10 cellular contexts compared by ENCODE assay signal in the genomic region with DNA sequence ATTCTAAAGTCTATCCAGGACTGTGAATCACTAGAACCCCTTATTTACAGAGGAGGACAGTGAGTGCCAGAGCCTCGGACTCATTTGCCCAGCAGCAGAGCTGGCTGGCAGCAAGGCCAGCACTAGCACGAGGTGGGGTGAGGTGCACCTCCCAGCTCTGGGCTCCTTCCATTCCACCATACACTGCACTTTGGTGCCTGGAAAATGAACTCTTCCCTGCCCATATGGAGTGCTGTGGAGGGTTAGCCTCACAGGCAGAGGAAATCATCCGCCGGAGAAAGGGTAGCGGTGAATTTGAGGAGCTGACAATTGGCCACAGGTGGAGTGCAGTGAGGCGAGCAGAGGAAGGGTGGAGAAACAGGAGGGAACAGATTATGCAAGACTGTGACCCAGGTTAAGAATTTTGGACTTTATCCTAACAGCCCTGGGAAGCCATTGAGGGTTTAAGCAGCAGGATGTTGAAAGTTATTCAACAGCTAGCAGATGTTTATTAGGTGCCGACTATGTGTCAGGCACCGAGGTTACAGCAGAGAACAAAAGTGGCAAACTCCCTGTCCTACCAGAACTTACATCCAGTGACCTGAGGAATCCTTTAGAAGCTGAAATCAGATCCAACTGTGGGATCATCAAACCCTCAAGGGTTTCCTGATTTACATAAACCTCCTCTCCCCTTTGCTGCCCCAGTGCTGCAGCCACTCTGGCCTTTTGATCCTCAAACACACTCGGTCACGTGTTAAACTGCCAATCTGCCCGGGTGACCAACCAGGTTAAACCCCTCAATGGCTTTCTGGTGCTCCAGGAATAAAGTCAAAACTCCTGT. TPM values are rescaled to one million over a fixed set of nuclear protein-coding genes. Genes with fewer than 3 reads are reported as not detected.
DNase-seq lines count a peak whose midpoint lies in the region; ATAC-seq and TF ChIP-seq lines count a peak whose summit lies in the region.
"Had no signal": no experiment of that assay in that cellular context is flagged by ENCODE, and none has a peak within 500 bp of the region (broad histone marks: within the 10 kb centered on the region; RNA-seq: fewer than 3 reads in every experiment).

No MANE protein-coding gene starts in this region.

- TF ChIP-seq CTCF in endodermal cell (conservative IDR thresholded peaks at IDR 0.05) (no peak), uterus (IDR thresholded peaks at IDR 0.05) (no peak)

- TF ChIP-seq POLR2A in uterus (IDR thresholded peaks at IDR 0.05), result no peak

- CTCF ChIA-PET in activated CD8-positive, alpha-beta memory T cell treated with anti-CD3 and anti-CD28 coated beads, Interleukin-2, amount 10 ng/mL, durations not matched to agents 7 days and 5 days (lab: Charles Lee), result interaction anchor here (1.1 to 2.8 kb wide), 5 partner anchors 11 to 104 kb away, joined by 3 to 7 read pairs (median 4); no protein-coding TSS in a partner anchor

- no peaks in the 10 kb centered on the region for H3K9me3 Mint-ChIP-seq in activated CD8-positive, alpha-beta memory T cell treated with anti-CD3 and anti-CD28 coated beads, Interleukin-2, amount 10 ng/mL, durations not matched to agents 7 days and 5 days (ENCODE audit: low read depth)
- no peaks in the 10 kb centered on the region for H3K9me3 Mint-ChIP-seq in endodermal cell

- H3K27ac Mint-ChIP-seq in activated CD8-positive, alpha-beta memory T cell treated with anti-CD3 and anti-CD28 coated beads, Interleukin-2, amount 10 ng/mL, durations not matched to agents 7 days and 5 days, result peak overlapping the region; percentile 5
- peak overlapping the region; percentile 88 for H3K27ac Mint-ChIP-seq in endodermal cell

- ATAC-seq in activated CD8-positive, alpha-beta memory T cell treated with anti-CD3 and anti-CD28 coated beads, Interleukin-2, amount 10 ng/mL, durations not matched to agents 7 days and 5 days, result no peak

- H3K36me3 ChIP-seq in endodermal cell (ENCODE audit: control insufficient read depth, insufficient read depth, low read length), result peaks cover 14% of the 10 kb centered on the region
- no peaks in the 10 kb centered on the region for H3K36me3 ChIP-seq in uterus

- no peak overlapping the region for H3K4me3 Mint-ChIP-seq in activated CD8-positive, alpha-beta memory T cell treated with anti-CD3 and anti-CD28 coated beads, Interleukin-2, amount 10 ng/mL, durations not matched to agents 7 days and 5 days
- peak overlapping the region; percentile 21 for H3K4me3 Mint-ChIP-seq in endodermal cell

- H3K4me3 ChIP-seq in endodermal cell (ENCODE audit: low read length), result peak overlapping the region; percentile 64
- H3K4me3 ChIP-seq in uterus, result no peak overlapping the region

- H3K27ac ChIP-seq in endodermal cell (ENCODE audit: low read depth, low read length) (no peak overlapping the region), uterus (peak overlapping the region; percentile 41 to 48)

- H3K4me1 ChIP-seq in endodermal cell (ENCODE audit: control insufficient read depth, insufficient read depth, low read length) (peaks cover 33% of the 10 kb centered on the region), uterus (peaks cover 0 to 5% of the 10 kb centered on the region in 2 donors)

- no peaks in the 10 kb centered on the region for H3K27me3 Mint-ChIP-seq in activated CD8-positive, alpha-beta memory T cell treated with anti-CD3 and anti-CD28 coated beads, Interleukin-2, amount 10 ng/mL, durations not matched to agents 7 days and 5 days
- H3K27me3 Mint-ChIP-seq in endodermal cell (ENCODE audit: insufficient read depth), result no peaks in the 10 kb centered on the region

- H3K9me3 ChIP-seq in endodermal cell (ENCODE audit: control insufficient read depth, low read length) (no peaks in the 10 kb centered on the region), uterus (no peaks in the 10 kb centered on the region)

- H3K27me3 ChIP-seq in endodermal cell (ENCODE audit: control insufficient read depth, insufficient read depth, low read length, poor library complexity, severe bottlenecking) (no peaks in the 10 kb centered on the region), uterus (no peaks in the 10 kb centered on the region)

- intact Hi-C loops in uterus (cut with DNase I; ENCODE audit: low total_unique reads), result no loop called here

- H3K36me3 Mint-ChIP-seq in activated CD8-positive, alpha-beta memory T cell treated with anti-CD3 and anti-CD28 coated beads, Interleukin-2, amount 10 ng/mL, durations not matched to agents 7 days and 5 days, result peaks cover 56% of the 10 kb centered on the region
- H3K36me3 Mint-ChIP-seq in endodermal cell (ENCODE audit: low read depth), result peaks cover 21% of the 10 kb centered on the region

- 29 to 34% methylated on average over 5 to 11 of the region's 11 CpGs for WGBS in endodermal cell (ENCODE audit: insufficient coverage in 1 of 2, insufficient read length in 1 of 2), 2 experiments

- peak overlapping the region; percentile 16 for H3K9ac ChIP-seq in endodermal cell (ENCODE audit: extremely low read depth, low read length, poor library complexity, severe bottlenecking)

- no peak for DNase-seq in activated CD8-positive, alpha-beta memory T cell treated with anti-CD3 and anti-CD28 coated beads, Interleukin-2, amount 10 ng/mL, durations not matched to agents 7 days and 5 days
- DNase-seq in activated CD8-positive, alpha-beta memory T cell treated with anti-CD3 and anti-CD28 coated beads, Interleukin-2, amount 50 U/mL, for 4 hours, result no peak
- DNase-seq in endodermal cell, result peak; percentile 85
- peak; percentile 27 for DNase-seq in medulla oblongata (ENCODE audit: extremely low spot score)
- peak in 1 of 2 donors; percentile 25 for DNase-seq in uterus
- DNase-seq in activated CD4-positive, alpha-beta T cell treated with anti-CD3 and anti-CD28 coated beads for 1 hour, result no peak
- no peak for DNase-seq in NCI-H1417 treated with DMSO at 0.1 percent for 48 hours (lab: John Stamatoyannopoulos, UW)
- no peak for DNase-seq in SK-N-DZ (ENCODE audit: low spot score)
- DNase-seq: activated CD4-positive, CD25-positive, alpha-beta regulatory T cell treated with anti-CD3 and anti-CD28 coated beads, Interleukin-2, amount 50 U/mL, for 72 hours; head of caudate nucleus had no signal

- peaks cover 70% of the 10 kb centered on the region for H3K4me1 Mint-ChIP-seq in activated CD8-positive, alpha-beta memory T cell treated with anti-CD3 and anti-CD28 coated beads, Interleukin-2, amount 10 ng/mL, durations not matched to agents 7 days and 5 days
- peaks cover 68% of the 10 kb centered on the region for H3K4me1 Mint-ChIP-seq in endodermal cell

RNA-seq across cellular contexts. Expression of gene TRIM26, which starts 6.2 kb away (rescaled TPM):
- 100 to 1,000 TPM; 112 to 115 TPM for total RNA-seq in activated CD8-positive, alpha-beta memory T cell treated with anti-CD3 and anti-CD28 coated beads, Interleukin-2, amount 10 ng/mL, durations not matched to agents 7 days and 5 days
- total RNA-seq in endodermal cell, result 10 to 100 TPM; 29.3 to 35.3 TPM
- polyA plus RNA-seq in endodermal cell (2013, experiment 1 of 2), result 22.2 TPM
- polyA plus RNA-seq in endodermal cell (2013, experiment 2 of 2), result 21.4 TPM
- 10 to 100 TPM; 14.9 to 38.1 (median 30.0) TPM for total RNA-seq in uterus
- polyA plus RNA-seq in SK-N-DZ (2014; cell fraction: cytosol; rRNA removed), result 12.7 and 13.6 TPM in 2 replicates
- polyA plus RNA-seq in SK-N-DZ (2014; cell fraction: nucleus; rRNA removed), result 11.2 and 14.3 TPM in 2 replicates

RNA-seq across cellular contexts. Expression of gene TRIM15, which starts 43.7 kb away (rescaled TPM):
- total RNA-seq in activated CD8-positive, alpha-beta memory T cell treated with anti-CD3 and anti-CD28 coated beads, Interleukin-2, amount 10 ng/mL, durations not matched to agents 7 days and 5 days, result not detected
- not detected for total RNA-seq in endodermal cell
- polyA plus RNA-seq in endodermal cell (2013, experiment 1 of 2), result not detected
- polyA plus RNA-seq in endodermal cell (2013, experiment 2 of 2), result not detected
- not detected for total RNA-seq in uterus
- not detected in 2 replicates for polyA plus RNA-seq in SK-N-DZ (2014; cell fraction: cytosol; rRNA removed)
- not detected in 2 replicates for polyA plus RNA-seq in SK-N-DZ (2014; cell fraction: nucleus; rRNA removed)

RNA-seq across cellular contexts. Expression of gene TRIM10, which starts 46.0 kb away (rescaled TPM):
- not detected for total RNA-seq in activated CD8-positive, alpha-beta memory T cell treated with anti-CD3 and anti-CD28 coated beads, Interleukin-2, amount 10 ng/mL, durations not matched to agents 7 days and 5 days
- total RNA-seq in endodermal cell (not detected), uterus (under 1 TPM in 1 of 4 donors, not detected in 3; 0.69 TPM)
- polyA plus RNA-seq in endodermal cell (2013, experiment 1 of 2), result not detected
- not detected for polyA plus RNA-seq in endodermal cell (2013, experiment 2 of 2)
- not detected in 2 replicates for polyA plus RNA-seq in SK-N-DZ (2014; cell fraction: cytosol; rRNA removed)
- polyA plus RNA-seq in SK-N-DZ (2014; cell fraction: nucleus; rRNA removed), result not detected in 2 replicates

Comparison
In these comparisons a context has a peak if more than half of its experiments do, and no peak if none do; other contexts are left out.
1. DNase-seq: peak in endodermal cell (single experiment) and medulla oblongata (single experiment); none in activated CD8-positive, alpha-beta memory T cell treated with anti-CD3 and anti-CD28 coated beads, Interleukin-2, amount 10 ng/mL, durations not matched to agents 7 days and 5 days (single experiment), activated CD8-positive, alpha-beta memory T cell treated with anti-CD3 and anti-CD28 coated beads, Interleukin-2, amount 50 U/mL, for 4 hours (single experiment), activated CD4-positive, alpha-beta T cell treated with anti-CD3 and anti-CD28 coated beads for 1 hour (single experiment), NCI-H1417 treated with DMSO at 0.1 percent for 48 hours (single experiment) and SK-N-DZ (single experiment).